7 cellular contexts compared by ENCODE assay signal in genomic region chr16:85800321-85800669, GRCh38. TPM values are rescaled to one million over a fixed set of nuclear protein-coding genes. Genes with fewer than 3 reads are reported as not detected.
DNase-seq lines count a peak whose midpoint lies in the region; ATAC-seq and TF ChIP-seq lines count a peak whose summit lies in the region.

No MANE protein-coding gene starts in this region.

- H3K4me1 ChIP-seq in OCI-LY3 (ENCODE audit: low read length) (peaks cover 17% of the 10 kb centered on the region), upper lobe of left lung (peaks cover 23 to 36% (median 24%) of the 10 kb centered on the region in 4 donors)

- 23 to 24% methylated on average over 9 of the region's 9 CpGs for WGBS in upper lobe of left lung, 2 donors

- no peak overlapping the region for H2AFZ ChIP-seq in OCI-LY3 (ENCODE audit: low read depth, low read length)

- peak overlapping the region; percentile 87 for H3K9ac ChIP-seq in OCI-LY3 (ENCODE audit: low read length)

- ATAC-seq in GM19455 (IDR thresholded peaks at IDR 0.05; ENCODE audit: unreplicated experiment) (peak; percentile 17), upper lobe of left lung (ENCODE audit: low FRiP score in 2 of 2) (no peak), HG03565 (IDR thresholded peaks at IDR 0.05; ENCODE audit: unreplicated experiment) (no peak)

- peaks cover 30% of the 10 kb centered on the region for H3K36me3 Mint-ChIP-seq in mesothelial cell of epicardium

- TF ChIP-seq POLR2A in upper lobe of left lung (IDR thresholded peaks at IDR 0.05), result no peak

- H3K79me2 ChIP-seq in OCI-LY3 (ENCODE audit: low read length), result peaks cover 86% of the 10 kb centered on the region

- peak overlapping the region; percentile 91 for H3K4me2 ChIP-seq in OCI-LY3 (ENCODE audit: low read length)

- H3K27ac ChIP-seq in OCI-LY3 (ENCODE audit: low read length) (peak overlapping the region; percentile 52), caudate nucleus (ENCODE audit: low read depth, low read length) (peak overlapping the region; percentile 62), upper lobe of left lung (peak overlapping the region; percentile 85 to 96 (median 94))

- peak in 1 of 61 donors; percentile 13 for DNase-seq in caudate nucleus (lab: John Stamatoyannopoulos, UW)
- no peak for DNase-seq in mesothelial cell of epicardium (ENCODE audit: low spot score in 2 of 2, unreplicated experiment in 2 of 2)
- no peak for DNase-seq in upper lobe of left lung
- DNase-seq in NCI-H1436 (lab: John Stamatoyannopoulos, UW), result no peak

- H3K4me1 Mint-ChIP-seq in mesothelial cell of epicardium, result peaks cover 26% of the 10 kb centered on the region

- no peaks in the 10 kb centered on the region for H3K27me3 Mint-ChIP-seq in mesothelial cell of epicardium (ENCODE audit: low read depth)

- TF ChIP-seq EP300 in upper lobe of left lung (IDR thresholded peaks at IDR 0.05), result no peak

- peak overlapping the region; percentile 82 for H3K4me3 Mint-ChIP-seq in mesothelial cell of epicardium

- H4K20me1 ChIP-seq in OCI-LY3 (ENCODE audit: insufficient read depth, low read length), result peaks cover 22% of the 10 kb centered on the region; the same call in 1 of the 2 replicates

- no peaks in the 10 kb centered on the region for H3K9me3 ChIP-seq in OCI-LY3 (ENCODE audit: insufficient read depth, low read length)
- H3K9me3 ChIP-seq in upper lobe of left lung, result no peaks in the 10 kb centered on the region

- no peaks in the 10 kb centered on the region for H3K27me3 ChIP-seq in OCI-LY3 (ENCODE audit: low read depth, low read length)
- H3K27me3 ChIP-seq in upper lobe of left lung, result no peaks in the 10 kb centered on the region

- H3K27ac Mint-ChIP-seq in mesothelial cell of epicardium, result peak overlapping the region; percentile 96

- TF ChIP-seq CTCF in OCI-LY3 (IDR thresholded peaks at IDR 0.05; ENCODE audit: low read depth, low read length) (no peak), mesothelial cell of epicardium (IDR thresholded peaks at IDR 0.05; ENCODE audit: unreplicated experiment) (no peak), upper lobe of left lung (IDR thresholded peaks at IDR 0.05) (no peak)

- peaks cover 43% of the 10 kb centered on the region for H3K36me3 ChIP-seq in OCI-LY3 (replicated peaks; ENCODE audit: low read depth, low read length)
- H3K36me3 ChIP-seq in upper lobe of left lung, result peaks cover 0 to 61% (median 39%) of the 10 kb centered on the region in 4 donors

- H3K9me3 Mint-ChIP-seq in mesothelial cell of epicardium, result no peaks in the 10 kb centered on the region

- H3K4me3 ChIP-seq in OCI-LY3 (ENCODE audit: low read length) (peak overlapping the region; percentile 91), upper lobe of left lung (peak overlapping the region; percentile 78 to 97 (median 87))

RNA-seq across cellular contexts. Expression of gene COX4I1, which starts 0.8 kb away (rescaled TPM):
- total RNA-seq in mesothelial cell of epicardium (333 to 346 TPM (median 338 TPM) in 3 replicates), upper lobe of left lung (100 to 1,000 TPM; 160 to 490 (median 439) TPM)

RNA-seq across cellular contexts. Expression of gene EMC8, which starts 1.0 kb away (rescaled TPM):
- total RNA-seq in mesothelial cell of epicardium, result 28.7 to 32.3 TPM (median 31.6 TPM) in 3 replicates
- total RNA-seq in upper lobe of left lung, result 10 to 100 TPM; 15.8 to 39.8 (median 25.6) TPM

RNA-seq across cellular contexts. Expression of gene C16orf74, which starts 49.4 kb away (rescaled TPM):
- 11.2 to 12.1 TPM (median 12.0 TPM) in 3 replicates for total RNA-seq in mesothelial cell of epicardium
- total RNA-seq in upper lobe of left lung, result 1 to 10 TPM in 5 of 6 donors, not detected in 1; 1.2 to 6.3 (median 4.1) TPM
